8 cellular contexts compared by ENCODE assay signal in genomic region chr18:58573326-58573725, GRCh38. TPM values are rescaled to one million over a fixed set of nuclear protein-coding genes. Genes with fewer than 3 reads are reported as not detected.
A peak's percentile ranks its signal among the peaks of the same experiment; 100 is the strongest.
DNase-seq lines count a peak whose midpoint lies in the region; ATAC-seq and TF ChIP-seq lines count a peak whose summit lies in the region.
"Not testable (repeated sequence)": the region's sequence is repeated elsewhere in the genome, so short reads cannot be mapped to it uniquely, and the experiment has no call there.
"Had no signal": no experiment of that assay in that cellular context is flagged by ENCODE, and none has a peak within 500 bp of the region (broad histone marks: within the 10 kb centered on the region; RNA-seq: fewer than 3 reads in every experiment).

No MANE protein-coding gene starts in this region.

- H3K4me1 ChIP-seq in cardiac muscle cell (ENCODE audit: low read depth), result peaks cover 21% of the 10 kb centered on the region
- H3K4me1 ChIP-seq in liver (ENCODE audit: control insufficient read depth in 4 of 4, insufficient read depth in 4 of 4, low read length in 3 of 4), result peaks cover 6 to 22% (median 16%) of the 10 kb centered on the region in 4 donors
- peaks cover 47% of the 10 kb centered on the region for H3K4me1 ChIP-seq in psoas muscle

- H3K9me3 ChIP-seq in cardiac muscle cell (ENCODE audit: low read depth); liver (ENCODE audit: control insufficient read depth in 4 of 4, low read length in 3 of 4); psoas muscle: not testable (repeated sequence)

- not testable (repeated sequence) for H3K9ac ChIP-seq in liver (ENCODE audit: low read depth in 1 of 2, low read length in 2 of 2)

- not testable (repeated sequence) for TF ChIP-seq CTCF in HFFc6 (IDR thresholded peaks at IDR 0.05); chondrocyte (IDR thresholded peaks at IDR 0.05); cardiac muscle cell (IDR thresholded peaks at IDR 0.05; ENCODE audit: low read depth, low read length); liver (IDR thresholded peaks at IDR 0.05; ENCODE audit: low read depth, low read length, missing input control); psoas muscle (IDR thresholded peaks at IDR 0.05)

- H3K27ac ChIP-seq in cardiac muscle cell (peak overlapping the region; percentile 59), psoas muscle (peak overlapping the region; percentile 52)
- H3K27ac ChIP-seq in liver (ENCODE audit: low read depth in 1 of 2, low read length in 2 of 2), result not testable (repeated sequence)

- H3K27ac Mint-ChIP-seq in HFFc6 (peak overlapping the region; percentile 20; the same call in 1 of the 2 replicates), chondrocyte (ENCODE audit: unreplicated experiment) (peak overlapping the region; percentile 77)

- not testable (repeated sequence) for H3K27me3 Mint-ChIP-seq in HFFc6 (ENCODE audit: insufficient read depth); chondrocyte (ENCODE audit: low read depth)

- TF ChIP-seq RAD21 in liver (IDR thresholded peaks at IDR 0.05), result not testable (repeated sequence)

- not testable (repeated sequence) for DNase-seq in HFFc6; chondrocyte (ENCODE audit: low spot score); psoas muscle
- DNase-seq in NCI-H69 (lab: John Stamatoyannopoulos, UW) (peak; percentile 20), cardiac muscle cell (ENCODE audit: low read depth in 1 of 2, low spot score in 1 of 2) (peak in 1 of 2 donors; percentile 14), kidney tubule cell (ENCODE audit: low spot score) (peak; percentile 35)

- H3K4me3 Mint-ChIP-seq in HFFc6; chondrocyte (ENCODE audit: unreplicated experiment): not testable (repeated sequence)

- not testable (repeated sequence) for ATAC-seq in psoas muscle

- intact Hi-C loops in psoas muscle (cut with DNase I), result not testable (repeated sequence)

- H3K9me3 Mint-ChIP-seq in HFFc6; chondrocyte (ENCODE audit: low read depth): not testable (repeated sequence)

- H3K36me3 ChIP-seq in cardiac muscle cell, result peaks cover 11% of the 10 kb centered on the region
- H3K36me3 ChIP-seq in liver (ENCODE audit: control insufficient read depth in 4 of 4, insufficient read depth in 3 of 4, low read depth in 1 of 4, low read length in 3 of 4); psoas muscle (ENCODE audit: insufficient read depth in 1 of 2, low read depth in 1 of 2): not testable (repeated sequence)

- H3K4me3 ChIP-seq in cardiac muscle cell; liver (ENCODE audit: low read depth in 1 of 3, low read length in 3 of 3); psoas muscle: not testable (repeated sequence)

- WGBS in liver, result 38% methylated on average over 2 of the region's 2 CpGs
- WGBS in psoas muscle, 3 donors, result 58 to 77% (median 73%) methylated on average over 2 of the region's 2 CpGs

- H3K36me3 Mint-ChIP-seq in HFFc6 (ENCODE audit: low read depth), result peaks cover 47% of the 10 kb centered on the region
- H3K36me3 Mint-ChIP-seq in chondrocyte (ENCODE audit: low read depth), result not testable (repeated sequence)

- H3K27me3 ChIP-seq in cardiac muscle cell; liver (ENCODE audit: control insufficient read depth in 4 of 4, insufficient read depth in 4 of 4, low read length in 3 of 4); psoas muscle (ENCODE audit: insufficient read depth in 3 of 3, low read length in 2 of 3): not testable (repeated sequence)

- H3K4me1 Mint-ChIP-seq in HFFc6 (ENCODE audit: low read depth) (peaks cover 73% of the 10 kb centered on the region), chondrocyte (ENCODE audit: low read depth) (peaks cover 85% of the 10 kb centered on the region)

TF ChIP-seq in liver, 16 proteins besides CTCF, POLR2A, EP300 and RAD21:
- peak; percentile 20 to 63 for TF ChIP-seq HNF4A (conservative IDR thresholded peaks at IDR 0.05)
TF ChIP-seq in liver: peak in this region for 1; not testable (repeated sequence) for 15.

RNA-seq across cellular contexts. Expression of gene ALPK2, which starts 55.6 kb away (rescaled TPM):
- total RNA-seq in HFFc6 (2021; fragmentation: NEBNext Ultra II Directional; extraction: Animal tissue kit (Norgen Biotek cat#: 25700)), result 10 to 100 TPM; 31.6 to 36.0 (median 35.1) TPM
- total RNA-seq in chondrocyte (26.4 to 50.1 TPM (median 46.4 TPM) in 3 replicates), cardiac muscle cell (225 and 367 TPM in 2 replicates), liver (10 to 100 TPM in 1 of 2 donors, under 1 TPM in 1; 0.05 to 14.5 TPM), psoas muscle (100 to 1,000 TPM in 1 of 4 donors, 10 to 100 TPM in 3; 53.8 to 108 (median 63.4) TPM)
- polyA plus RNA-seq in cardiac muscle cell (110 and 152 TPM in 2 replicates), liver (under 1 TPM; 0.03 to 0.94 TPM), psoas muscle (10 to 100 TPM in 2 of 3 donors, 1 to 10 TPM in 1; 9.6 to 34.1 (median 22.0) TPM)
- total RNA-seq: Calu3 had no signal
